ENCODE assay signal across 18 cellular contexts in the genomic region with DNA sequence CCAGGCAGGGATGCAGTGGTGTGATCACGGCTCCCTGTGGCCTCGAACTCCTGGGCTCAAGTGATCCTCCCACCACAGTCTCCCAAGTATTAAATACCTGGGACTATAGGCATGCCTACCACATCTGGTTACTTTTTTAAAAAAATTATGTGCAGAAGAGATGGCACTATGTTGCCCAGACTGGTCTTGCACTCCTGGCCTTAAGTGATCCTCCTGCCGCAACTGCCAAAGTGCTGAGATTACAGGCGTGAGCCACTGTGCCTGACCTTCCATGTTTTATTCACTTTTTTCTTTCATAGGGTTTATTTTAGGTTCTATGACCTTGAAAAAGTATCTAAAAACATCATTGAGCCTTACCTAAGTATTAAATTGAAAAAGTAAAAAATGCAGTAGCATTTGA. TPM values are rescaled to one million over a fixed set of nuclear protein-coding genes. Genes with fewer than 3 reads are reported as not detected.
DNase-seq lines count a peak whose midpoint lies in the region; ATAC-seq and TF ChIP-seq lines count a peak whose summit lies in the region.
"Had no signal": no experiment of that assay in that cellular context is flagged by ENCODE, and none has a peak within 500 bp of the region (broad histone marks: within the 10 kb centered on the region; RNA-seq: fewer than 3 reads in every experiment).

No MANE protein-coding gene starts in this region.

- no peak for TF ChIP-seq CTCF in BE2C (IDR thresholded peaks at IDR 0.05; ENCODE audit: low read depth, low read length)

- H3K4me1 ChIP-seq in right cardiac atrium (ENCODE audit: control insufficient read depth, insufficient read depth, low read length) (peaks cover 4% of the 10 kb centered on the region), BE2C (no peaks in the 10 kb centered on the region)
- H3K4me1 ChIP-seq: BLaER1 had no signal

- no peaks in the 10 kb centered on the region for H3K27me3 ChIP-seq in right cardiac atrium (ENCODE audit: control insufficient read depth, insufficient read depth)
- peaks cover 5% of the 10 kb centered on the region for H3K27me3 ChIP-seq in BE2C
- H3K27me3 ChIP-seq: BLaER1 had no signal

- no peak overlapping the region for H3K27ac ChIP-seq in right cardiac atrium (ENCODE audit: low read length)
- H3K27ac ChIP-seq: BLaER1, C4-2B, GM23248 had no signal

- WGBS in right cardiac atrium, result 74% methylated on average over 4 of the region's 4 CpGs

- DNase-seq in left ventricle myocardium superior (no peak), right cardiac atrium (no peak), astrocyte of the hippocampus (ENCODE audit: low read depth, low spot score) (peak; percentile 28), glomerular visceral epithelial cell (ENCODE audit: extremely low spot score) (peak; percentile 33), BE2C (no peak)
- DNase-seq: CD4-positive, CD25-positive, alpha-beta regulatory T cell; CD8-positive, alpha-beta memory T cell; DMS 273 treated with DMSO at 0.1 percent for 48 hours; DMS79; EL; GDM1; GM23248; H7; HCEC 1CT had no signal

- intact Hi-C loops in left ventricle myocardium superior (cut with micrococcal nuclease), result no loop called here
- intact Hi-C loops in right cardiac atrium (cut with DNase I), result no loop called here

- H3K9me3 ChIP-seq in right cardiac atrium (ENCODE audit: control insufficient read depth, low read length) (no peaks in the 10 kb centered on the region), BE2C (no peaks in the 10 kb centered on the region; the same call in 1 of the 2 replicates)
- H3K9me3 ChIP-seq: BLaER1 had no signal

- no peaks in the 10 kb centered on the region for H3K36me3 ChIP-seq in BE2C
- H3K36me3 ChIP-seq: BLaER1 had no signal

- ATAC-seq in left ventricle myocardium superior (peak; percentile 57), right cardiac atrium (no peak), HG03159 (IDR thresholded peaks at IDR 0.05; ENCODE audit: unreplicated experiment) (no peak)
- ATAC-seq: GM12878 had no signal

- H3K4me3 ChIP-seq in right cardiac atrium (ENCODE audit: low read length) (no peak overlapping the region), BE2C (ENCODE audit: low read depth, low read length) (no peak overlapping the region)
- H3K4me3 ChIP-seq: BLaER1, GM12878, GM23248 had no signal

RNA-seq across cellular contexts. Expression of gene MSRB3, which starts 16.4 kb away (rescaled TPM):
- 150 TPM for total RNA-seq in left ventricle myocardium superior
- 100 to 1,000 TPM; 125 to 210 (median 131) TPM for total RNA-seq in right cardiac atrium
- 59.7 TPM for polyA plus RNA-seq in right cardiac atrium
- polyA plus RNA-seq in BE2C (2012; ENCODE audit: insufficient read depth, insufficient read length, low read depth), result not detected
- total RNA-seq: CD8-positive, alpha-beta memory T cell had no signal
- polyA plus RNA-seq: CD4-positive, CD25-positive, alpha-beta regulatory T cell; CD8-positive, alpha-beta memory T cell had no signal

Comparison
In these comparisons a context has a peak if more than half of its experiments do, and no peak if none do; other contexts are left out.
1. DNase-seq: peak in astrocyte of the hippocampus (single experiment) and glomerular visceral epithelial cell (single experiment); none in left ventricle myocardium superior (single experiment), right cardiac atrium (0 of 3) and BE2C (single experiment).